Comparison of ENCODE assay signal across 1 cellular context in the genomic region with DNA sequence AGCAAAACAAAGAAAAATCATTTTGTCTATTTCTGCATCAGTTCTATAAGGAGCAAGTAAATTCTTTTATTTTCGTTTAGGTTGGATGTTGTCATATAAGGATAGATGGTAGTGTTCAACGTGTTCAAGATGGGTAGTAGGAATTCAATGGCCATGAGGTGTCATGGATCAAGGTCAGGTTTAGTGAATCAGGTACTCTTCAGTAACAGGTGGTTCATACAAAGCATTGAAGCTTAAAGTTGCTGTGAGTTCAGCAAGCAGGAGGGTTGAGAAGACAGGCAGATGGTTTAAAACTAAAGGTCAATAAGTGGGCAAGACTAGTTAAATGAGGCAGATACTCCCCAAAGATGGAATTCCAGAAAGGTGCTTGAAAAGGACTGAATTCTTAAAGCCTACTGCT.
TF ChIP-seq lines count a peak whose summit lies in the region.

No MANE protein-coding gene starts in this region.

TF ChIP-seq in HEK293, 187 proteins besides CTCF, POLR2A, EP300 and RAD21:
- TF ChIP-seq GLIS1 (tag by site-specific recombination; IDR thresholded peaks at IDR 0.05) (no peak), ZNF600 (tag by site-specific recombination; IDR thresholded peaks at IDR 0.05) (no peak), ZNF37A (tag by site-specific recombination; IDR thresholded peaks at IDR 0.05) (no peak), SCRT2 (tag by site-specific recombination; IDR thresholded peaks at IDR 0.05) (peak; percentile 91), SCRT1 (tag by site-specific recombination; IDR thresholded peaks at IDR 0.05; ENCODE audit: borderline replicate concordance) (peak; percentile 52), ZNF335 (tag by site-specific recombination; conservative IDR thresholded peaks at IDR 0.05) (no peak), ZNF76 (tag by site-specific recombination; IDR thresholded peaks at IDR 0.05; ENCODE audit: borderline replicate concordance, low read depth) (no peak)
